24 cellular contexts compared by ENCODE assay signal in the genomic region with DNA sequence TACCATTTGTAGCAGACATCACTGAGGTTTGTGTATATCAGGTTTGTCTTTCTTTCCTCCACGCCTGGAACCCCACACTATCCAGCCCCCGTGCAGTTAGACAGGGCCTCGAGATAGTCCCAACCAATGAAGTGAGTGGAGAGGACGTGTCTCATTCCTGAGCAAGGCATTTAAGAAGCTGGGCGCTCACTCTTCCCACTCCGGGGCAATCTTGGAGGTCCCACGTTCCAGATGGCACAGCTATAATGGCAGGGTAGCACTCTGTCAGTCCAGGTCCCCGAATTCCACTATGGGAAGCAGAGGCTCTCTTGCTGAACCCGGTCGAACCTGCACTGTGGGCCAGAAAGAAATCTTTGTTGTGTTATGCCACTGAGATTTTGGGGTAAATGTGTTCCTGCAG. TPM values are rescaled to one million over a fixed set of nuclear protein-coding genes. Genes with fewer than 3 reads are reported as not detected.
DNase-seq lines count a peak whose midpoint lies in the region; ATAC-seq and TF ChIP-seq lines count a peak whose summit lies in the region.
"Had no signal": no experiment of that assay in that cellular context is flagged by ENCODE, and none has a peak within 500 bp of the region (broad histone marks: within the 10 kb centered on the region; RNA-seq: fewer than 3 reads in every experiment).

No MANE protein-coding gene starts in this region.

- TF ChIP-seq POLR2A in sigmoid colon (IDR thresholded peaks at IDR 0.05): no peak

- POLR2A ChIA-PET in CD4-positive, alpha-beta T cell (lab: Charles Lee): no interaction called here

- no peak overlapping the region for H3K27ac Mint-ChIP-seq in CD4-positive, alpha-beta T cell
- H3K27ac Mint-ChIP-seq: CD8-positive, alpha-beta T cell had no signal

- intact Hi-C loops in sigmoid colon (cut with DNase I): no loop called here
- intact Hi-C loops in CD4-positive, alpha-beta T cell (cut with DNase I, micrococcal nuclease): no loop called here

- WGBS in sigmoid colon, 2 donors: 78 to 82% methylated on average over 10 of the region's 10 CpGs

- peak; percentile 36 for DNase-seq in activated effector memory CD4-positive, alpha-beta T cell treated with anti-CD3 and anti-CD28 coated beads, Interleukin-2, amount 50 U/mL, for 16 hours
- DNase-seq in activated effector memory CD4-positive, alpha-beta T cell treated with Interleukin-2 at 50 U/mL for 16 hours: no peak
- DNase-seq in islet precursor cell (peak; percentile 27), sigmoid colon (peak; percentile 14), DMS153 treated with DMSO at 0.1 percent for 48 hours (lab: John Stamatoyannopoulos, UW; ENCODE audit: unreplicated experiment) (no peak)
- DNase-seq in CD4-positive, alpha-beta T cell: no peak
- DNase-seq: AML-193; Calu3; CD8-positive, alpha-beta T cell; DMS53; DND-41; EL; GM23248; HCEC 1CT had no signal

- TF ChIP-seq CTCF in sigmoid colon (IDR thresholded peaks at IDR 0.05): no peak
- no peak for TF ChIP-seq CTCF in CD4-positive, alpha-beta T cell (IDR thresholded peaks at IDR 0.05)

- no peak overlapping the region for H3K4me3 ChIP-seq in sigmoid colon
- H3K4me3 ChIP-seq: A549, GM12878, GM23248 had no signal

- no peaks in the 10 kb centered on the region for H3K36me3 ChIP-seq in sigmoid colon

- no peaks in the 10 kb centered on the region for H3K9me3 ChIP-seq in sigmoid colon
- no peaks in the 10 kb centered on the region for H3K9me3 ChIP-seq in CD4-positive, alpha-beta T cell (ENCODE audit: control insufficient read depth, low read length)
- H3K9me3 ChIP-seq: A549 had no signal

- no peaks in the 10 kb centered on the region for H3K9me3 Mint-ChIP-seq in CD4-positive, alpha-beta T cell
- H3K9me3 Mint-ChIP-seq: CD8-positive, alpha-beta T cell had no signal

- CTCF ChIA-PET in CD4-positive, alpha-beta T cell (lab: Charles Lee): no interaction called here

- H3K27me3 ChIP-seq in sigmoid colon: peaks cover 0 to 24% (median 0%) of the 10 kb centered on the region in 3 donors
- H3K27me3 ChIP-seq in CD4-positive, alpha-beta T cell (ENCODE audit: control insufficient read depth, insufficient read depth, low read length): no peaks in the 10 kb centered on the region

- H3K4me1 ChIP-seq in sigmoid colon: no peaks in the 10 kb centered on the region
- H3K4me1 ChIP-seq: A549 had no signal

- H3K36me3 Mint-ChIP-seq in CD4-positive, alpha-beta T cell (ENCODE audit: low read depth): no peaks in the 10 kb centered on the region
- H3K36me3 Mint-ChIP-seq: CD8-positive, alpha-beta T cell had no signal

- TF ChIP-seq EP300 in sigmoid colon (IDR thresholded peaks at IDR 0.05): no peak

- no peaks in the 10 kb centered on the region for H3K4me1 Mint-ChIP-seq in CD4-positive, alpha-beta T cell (ENCODE audit: low read depth)

- H3K27me3 Mint-ChIP-seq in CD4-positive, alpha-beta T cell: peaks cover 39% of the 10 kb centered on the region

- H3K27ac ChIP-seq in sigmoid colon: no peak overlapping the region
- H3K27ac ChIP-seq in CD4-positive, alpha-beta T cell (ENCODE audit: low read depth, low read length): no peak overlapping the region
- H3K27ac ChIP-seq: 22Rv1, A549, C4-2B, GM23248, HL-60 had no signal

- ATAC-seq in HG03571 (IDR thresholded peaks at IDR 0.05; ENCODE audit: unreplicated experiment): no peak
- ATAC-seq in CD4-positive, alpha-beta T cell (ENCODE audit: poor library complexity): no peak
- ATAC-seq: A549; CD8-positive, alpha-beta T cell; GM12878 had no signal

- H3K4me3 Mint-ChIP-seq in CD4-positive, alpha-beta T cell: no peak overlapping the region
- H3K4me3 Mint-ChIP-seq: CD8-positive, alpha-beta T cell had no signal

RNA-seq across cellular contexts. Expression of a gene that starts 57.3 kb away (rescaled TPM):
- 1 to 10 TPM; 7.5 to 9.1 (median 8.6) TPM for total RNA-seq in sigmoid colon
- polyA plus RNA-seq in sigmoid colon: 1 to 10 TPM; 3.9 to 4.2 (median 3.9) TPM
- total RNA-seq in CD4-positive, alpha-beta T cell: 1 to 10 TPM; 3.7 to 4.1 TPM
- total RNA-seq: Calu3, G401, GM23248, H4, HT1080 had no signal
- polyA plus RNA-seq: A549, BJ, GM12878, GM23248 had no signal

Comparison
In these comparisons a context has a peak if more than half of its experiments do, and no peak if none do; other contexts are left out.
1. DNase-seq: peak in activated effector memory CD4-positive, alpha-beta T cell treated with anti-CD3 and anti-CD28 coated beads, Interleukin-2, amount 50 U/mL, for 16 hours (single experiment), islet precursor cell (single experiment) and sigmoid colon (single experiment); none in activated effector memory CD4-positive, alpha-beta T cell treated with Interleukin-2 at 50 U/mL for 16 hours (single experiment), DMS153 treated with DMSO at 0.1 percent for 48 hours (single experiment) and CD4-positive, alpha-beta T cell (0 of 10).